Comparison of ENCODE assay signal across 1 cellular context in the genomic region with DNA sequence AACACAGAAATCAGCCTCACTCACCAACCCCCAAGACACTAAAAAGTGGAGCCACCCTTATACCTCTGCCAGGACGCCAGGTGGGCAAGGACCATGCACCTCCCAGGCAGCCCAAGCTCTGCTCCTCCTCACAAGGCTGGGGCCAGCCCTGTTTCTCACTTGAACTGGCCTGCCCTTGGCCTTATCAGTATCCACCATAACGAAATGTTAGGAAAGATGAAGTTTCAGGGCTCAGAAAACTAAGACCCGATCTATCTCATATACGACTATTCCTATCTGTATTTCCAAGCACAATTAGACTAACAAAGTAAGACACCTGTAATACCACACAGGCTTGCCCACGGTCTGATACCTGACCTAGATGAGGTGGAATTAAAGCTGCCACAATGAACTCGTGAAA.
TF ChIP-seq lines count a peak whose summit lies in the region.

No MANE protein-coding gene starts in this region.

TF ChIP-seq in K562, 482 proteins besides CTCF, POLR2A, EP300 and RAD21 (continues in another document):
- 0 out of 4 replicates have a peak, but pooled peaks of 1 of the 2 experiments have one; percentile 16 for TF ChIP-seq MAZ (CRISPR knock-in tag; conservative IDR thresholded peaks at IDR 0.05 in 1 of 2, IDR thresholded peaks at IDR 0.05 in 1 of 2)
- TF ChIP-seq PRMT5 (CRISPR knock-in tag; IDR thresholded peaks at IDR 0.05): no peak
- TF ChIP-seq TEAD2 (tag; IDR thresholded peaks at IDR 0.05): no peak
- no peak for TF ChIP-seq ZBTB5 (IDR thresholded peaks at IDR 0.05)
- TF ChIP-seq MEF2D (tag; conservative IDR thresholded peaks at IDR 0.05; ENCODE audit: low read depth): no peak
- no peak for TF ChIP-seq TBL1XR1 (IDR thresholded peaks at IDR 0.05; ENCODE audit: low read length in 2 of 2)
- no peak for TF ChIP-seq MAFF (IDR thresholded peaks at IDR 0.05; ENCODE audit: low read length)
- no peak for TF ChIP-seq ZNF584 (CRISPR knock-in tag; IDR thresholded peaks at IDR 0.05; ENCODE audit: low read depth)
- TF ChIP-seq KDM5B (IDR thresholded peaks at IDR 0.05; ENCODE audit: insufficient replicate concordance, low read depth, low read length): no peak
- no peak for TF ChIP-seq FOSL1 (tag; conservative IDR thresholded peaks at IDR 0.05)
- TF ChIP-seq ZNF76 (CRISPR knock-in tag; IDR thresholded peaks at IDR 0.05; ENCODE audit: borderline replicate concordance): no peak
- TF ChIP-seq BRF2 (IDR thresholded peaks at IDR 0.05; ENCODE audit: borderline replicate concordance, insufficient read depth, insufficient read length): no peak
- TF ChIP-seq YBX1 (IDR thresholded peaks at IDR 0.05): no peak
- no peak for TF ChIP-seq ZNF23 (CRISPR knock-in tag; IDR thresholded peaks at IDR 0.05)
- TF ChIP-seq FOXO4 (CRISPR knock-in tag; IDR thresholded peaks at IDR 0.05): no peak
- TF ChIP-seq ZNF165 (CRISPR knock-in tag; IDR thresholded peaks at IDR 0.05; ENCODE audit: borderline replicate concordance): no peak
- TF ChIP-seq ATF2 (CRISPR knock-in tag; IDR thresholded peaks at IDR 0.05): no peak
- no peak for TF ChIP-seq KLF16 (IDR thresholded peaks at IDR 0.05)
- no peak for TF ChIP-seq PHB2 (IDR thresholded peaks at IDR 0.05; ENCODE audit: low read depth)
- no peak for TF ChIP-seq KAT2B (IDR thresholded peaks at IDR 0.05; ENCODE audit: low read depth, low read length)
- TF ChIP-seq PBX2 (CRISPR knock-in tag; IDR thresholded peaks at IDR 0.05; ENCODE audit: low read depth): no peak
- no peak for TF ChIP-seq PBX2 (tag; conservative IDR thresholded peaks at IDR 0.05; ENCODE audit: low read depth)
- no peak for TF ChIP-seq BRF1 (IDR thresholded peaks at IDR 0.05; ENCODE audit: borderline replicate concordance, extremely low read depth, insufficient read length)
- TF ChIP-seq DEAF1 (CRISPR knock-in tag; IDR thresholded peaks at IDR 0.05): no peak
- TF ChIP-seq E2F3 (CRISPR knock-in tag; IDR thresholded peaks at IDR 0.05): no peak
- TF ChIP-seq CCNT2 (IDR thresholded peaks at IDR 0.05; ENCODE audit: borderline replicate concordance, extremely low read depth, insufficient read length, low read depth, low read length): no peak
- TF ChIP-seq YY1 (IDR thresholded peaks at IDR 0.05; ENCODE audit: borderline replicate concordance in 1 of 3, control insufficient read depth in 1 of 3, extremely low read depth in 1 of 3, insufficient read depth in 3 of 3, insufficient read length in 1 of 3, insufficient replicate concordance in 2 of 3, low read depth in 1 of 3, low read length in 2 of 3): peak in 1 of 3 experiments; percentile 25
- TF ChIP-seq TAF7 (tag; IDR thresholded peaks at IDR 0.05): no peak
- TF ChIP-seq TCF7 (IDR thresholded peaks at IDR 0.05; ENCODE audit: borderline replicate concordance): no peak
- TF ChIP-seq TOE1 (IDR thresholded peaks at IDR 0.05; ENCODE audit: borderline replicate concordance): no peak
- TF ChIP-seq TOE1 (CRISPR knock-in tag; IDR thresholded peaks at IDR 0.05; ENCODE audit: borderline replicate concordance, low read depth): no peak
- peak; percentile 79 for TF ChIP-seq CBFA2T3 (IDR thresholded peaks at IDR 0.05)
- peak; percentile 66 for TF ChIP-seq TAL1 (IDR thresholded peaks at IDR 0.05)
- TF ChIP-seq SRSF1 (IDR thresholded peaks at IDR 0.05; ENCODE audit: low read depth, low read length): no peak
- TF ChIP-seq GATA2 (CRISPR knock-in tag; IDR thresholded peaks at IDR 0.05): peak; percentile 35; the same call in 1 of the 2 replicates
- TF ChIP-seq MECOM (CRISPR knock-in tag; IDR thresholded peaks at IDR 0.05): no peak
- no peak for TF ChIP-seq GABPB2 (CRISPR knock-in tag; conservative IDR thresholded peaks at IDR 0.05)
- no peak for TF ChIP-seq SETDB1 (IDR thresholded peaks at IDR 0.05; ENCODE audit: low read length)
- TF ChIP-seq SMARCA4 (IDR thresholded peaks at IDR 0.05): peak; percentile 65
- no peak for TF ChIP-seq NFXL1 (CRISPR knock-in tag; IDR thresholded peaks at IDR 0.05)
- TF ChIP-seq, protein P1, sequence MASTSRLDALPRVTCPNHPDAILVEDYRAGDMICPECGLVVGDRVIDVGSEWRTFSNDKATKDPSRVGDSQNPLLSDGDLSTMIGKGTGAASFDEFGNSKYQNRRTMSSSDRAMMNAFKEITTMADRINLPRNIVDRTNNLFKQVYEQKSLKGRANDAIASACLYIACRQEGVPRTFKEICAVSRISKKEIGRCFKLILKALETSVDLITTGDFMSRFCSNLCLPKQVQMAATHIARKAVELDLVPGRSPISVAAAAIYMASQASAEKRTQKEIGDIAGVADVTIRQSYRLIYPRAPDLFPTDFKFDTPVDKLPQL (IDR thresholded peaks at IDR 0.05; ENCODE audit: extremely low read depth, insufficient read length): no peak
- TF ChIP-seq ZHX1 (conservative IDR thresholded peaks at IDR 0.05; ENCODE audit: low read length): no peak
- TF ChIP-seq, protein P2, sequence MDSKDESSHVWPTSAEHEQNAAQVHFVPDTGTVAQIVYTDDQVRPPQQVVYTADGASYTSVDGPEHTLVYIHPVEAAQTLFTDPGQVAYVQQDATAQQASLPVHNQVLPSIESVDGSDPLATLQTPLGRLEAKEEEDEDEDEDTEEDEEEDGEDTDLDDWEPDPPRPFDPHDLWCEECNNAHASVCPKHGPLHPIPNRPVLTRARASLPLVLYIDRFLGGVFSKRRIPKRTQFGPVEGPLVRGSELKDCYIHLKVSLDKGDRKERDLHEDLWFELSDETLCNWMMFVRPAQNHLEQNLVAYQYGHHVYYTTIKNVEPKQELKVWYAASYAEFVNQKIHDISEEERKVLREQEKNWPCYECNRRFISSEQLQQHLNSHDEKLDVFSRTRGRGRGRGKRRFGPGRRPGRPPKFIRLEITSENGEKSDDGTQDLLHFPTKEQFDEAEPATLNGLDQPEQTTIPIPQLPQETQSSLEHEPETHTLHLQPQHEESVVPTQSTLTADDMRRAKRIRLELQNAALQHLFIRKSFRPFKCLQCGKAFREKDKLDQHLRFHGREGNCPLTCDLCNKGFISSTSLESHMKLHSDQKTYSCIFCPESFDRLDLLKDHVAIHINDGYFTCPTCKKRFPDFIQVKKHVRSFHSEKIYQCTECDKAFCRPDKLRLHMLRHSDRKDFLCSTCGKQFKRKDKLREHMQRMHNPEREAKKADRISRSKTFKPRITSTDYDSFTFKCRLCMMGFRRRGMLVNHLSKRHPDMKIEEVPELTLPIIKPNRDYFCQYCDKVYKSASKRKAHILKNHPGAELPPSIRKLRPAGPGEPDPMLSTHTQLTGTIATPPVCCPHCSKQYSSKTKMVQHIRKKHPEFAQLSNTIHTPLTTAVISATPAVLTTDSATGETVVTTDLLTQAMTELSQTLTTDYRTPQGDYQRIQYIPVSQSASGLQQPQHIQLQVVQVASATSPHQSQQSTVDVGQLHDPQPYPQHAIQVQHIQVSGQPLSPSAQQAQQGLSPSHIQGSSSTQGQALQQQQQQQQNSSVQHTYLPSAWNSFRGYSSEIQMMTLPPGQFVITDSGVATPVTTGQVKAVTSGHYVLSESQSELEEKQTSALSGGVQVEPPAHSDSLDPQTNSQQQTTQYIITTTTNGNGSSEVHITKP (IDR thresholded peaks at IDR 0.05; ENCODE audit: partially characterized antibody): peak; percentile 22
- no peak for TF ChIP-seq TAF1 (IDR thresholded peaks at IDR 0.05; ENCODE audit: control insufficient read depth, extremely low read depth, insufficient read depth, low read length, severe bottlenecking)
- TF ChIP-seq ARID1B (IDR thresholded peaks at IDR 0.05): peak; percentile 78
- TF ChIP-seq ZNF133 (CRISPR knock-in tag; IDR thresholded peaks at IDR 0.05): no peak
- TF ChIP-seq ZNF263 (CRISPR knock-in tag; IDR thresholded peaks at IDR 0.05; ENCODE audit: borderline replicate concordance): no peak
- TF ChIP-seq ATF7 (IDR thresholded peaks at IDR 0.05): no peak
- no peak for TF ChIP-seq BMI1 (IDR thresholded peaks at IDR 0.05; ENCODE audit: low read length)
